ENCODE assay signal across 1 cellular context in genomic region chr5:172788771-172789686, GRCh38.
TF ChIP-seq lines count a peak whose summit lies in the region.

No MANE protein-coding gene starts in this region.

TF ChIP-seq in HepG2, 621 proteins besides CTCF, POLR2A, EP300 and RAD21 (continued from another document and continues in another):
- TF ChIP-seq ZNF770 (CRISPR knock-in tag; IDR thresholded peaks at IDR 0.05) (0 out of 2 replicates have a peak, but pooled peaks have one; percentile 3), ZNF570 (CRISPR knock-in tag; IDR thresholded peaks at IDR 0.05; ENCODE audit: borderline replicate concordance) (no peak), EZH2 (conservative IDR thresholded peaks at IDR 0.05; ENCODE audit: low read depth, low read length) (no peak), MIER2 (CRISPR knock-in tag; IDR thresholded peaks at IDR 0.05) (no peak), ZBTB34 (CRISPR knock-in tag; IDR thresholded peaks at IDR 0.05) (no peak), ZNF512 (CRISPR knock-in tag; IDR thresholded peaks at IDR 0.05) (no peak), ZSCAN22 (CRISPR knock-in tag; IDR thresholded peaks at IDR 0.05) (no peak), ZBTB3 (CRISPR knock-in tag; IDR thresholded peaks at IDR 0.05; ENCODE audit: borderline replicate concordance, low read depth) (no peak), ZNF44 (CRISPR knock-in tag; IDR thresholded peaks at IDR 0.05) (no peak), ETV5 (CRISPR knock-in tag; IDR thresholded peaks at IDR 0.05; ENCODE audit: borderline replicate concordance) (peak; percentile 36; the same call in 1 of the 2 replicates), HOXA7 (CRISPR knock-in tag; IDR thresholded peaks at IDR 0.05) (no peak), ATF5 (CRISPR knock-in tag; IDR thresholded peaks at IDR 0.05; ENCODE audit: low read depth) (no peak), KLF9 (CRISPR knock-in tag; IDR thresholded peaks at IDR 0.05; ENCODE audit: low read depth) (no peak), ZNF674 (CRISPR knock-in tag; IDR thresholded peaks at IDR 0.05; ENCODE audit: low read depth) (no peak), TAF1 (CRISPR knock-in tag; IDR thresholded peaks at IDR 0.05) (peak; percentile 24; the same call in 1 of the 2 replicates), ZNF17 (CRISPR knock-in tag; IDR thresholded peaks at IDR 0.05) (no peak), PHF8 (CRISPR knock-in tag; IDR thresholded peaks at IDR 0.05) (peak; percentile 31), FOXA3 (CRISPR knock-in tag; IDR thresholded peaks at IDR 0.05) (peak; percentile 5; the same call in 1 of the 2 replicates), ZNF577 (CRISPR knock-in tag; IDR thresholded peaks at IDR 0.05; ENCODE audit: borderline replicate concordance, low read depth) (no peak), ZNF431 (CRISPR knock-in tag; IDR thresholded peaks at IDR 0.05; ENCODE audit: borderline replicate concordance, low read depth) (peak; percentile 78; the same call in 1 of the 2 replicates), TSC22D2 (CRISPR knock-in tag; IDR thresholded peaks at IDR 0.05; ENCODE audit: borderline replicate concordance) (no peak), ZNF432 (CRISPR knock-in tag; IDR thresholded peaks at IDR 0.05; ENCODE audit: borderline replicate concordance) (no peak), TBX3 (IDR thresholded peaks at IDR 0.05; ENCODE audit: borderline replicate concordance) (0 out of 2 replicates have a peak, but pooled peaks have one; percentile 6), ZNF576 (CRISPR knock-in tag; IDR thresholded peaks at IDR 0.05) (no peak), MED1 (CRISPR knock-in tag; IDR thresholded peaks at IDR 0.05) (peak; percentile 59), TBX2 (CRISPR knock-in tag; IDR thresholded peaks at IDR 0.05; ENCODE audit: borderline replicate concordance) (peak; percentile 30; the same call in 1 of the 2 replicates), ZNF337 (CRISPR knock-in tag; IDR thresholded peaks at IDR 0.05; ENCODE audit: borderline replicate concordance, low read depth) (no peak), ZNF33B (CRISPR knock-in tag; IDR thresholded peaks at IDR 0.05) (no peak), THAP7 (CRISPR knock-in tag; IDR thresholded peaks at IDR 0.05) (no peak), ZFP82 (CRISPR knock-in tag; IDR thresholded peaks at IDR 0.05; ENCODE audit: borderline replicate concordance) (no peak), ZNF18 (CRISPR knock-in tag; IDR thresholded peaks at IDR 0.05; ENCODE audit: insufficient replicate concordance) (peak; percentile 64), GATA4 (IDR thresholded peaks at IDR 0.05; ENCODE audit: borderline replicate concordance, low read depth) (no peak), JDP2 (CRISPR knock-in tag; IDR thresholded peaks at IDR 0.05; ENCODE audit: borderline replicate concordance) (no peak), ZNF646 (CRISPR knock-in tag; IDR thresholded peaks at IDR 0.05) (peak; percentile 56; the same call in 1 of the 2 replicates), ZMYM3 (CRISPR knock-in tag; IDR thresholded peaks at IDR 0.05) (peak; percentile 94), ZIK1 (CRISPR knock-in tag; IDR thresholded peaks at IDR 0.05; ENCODE audit: borderline replicate concordance, low read depth) (no peak), ZKSCAN5 (CRISPR knock-in tag; IDR thresholded peaks at IDR 0.05) (no peak), ZNF616 (CRISPR knock-in tag; IDR thresholded peaks at IDR 0.05; ENCODE audit: low read depth) (no peak), RARG (CRISPR knock-in tag; IDR thresholded peaks at IDR 0.05; ENCODE audit: low read depth) (no peak), KLF16 (CRISPR knock-in tag; IDR thresholded peaks at IDR 0.05) (0 out of 4 replicates have a peak, but pooled peaks of 1 of the 2 experiments have one; percentile 42), SP140L (CRISPR knock-in tag; IDR thresholded peaks at IDR 0.05; ENCODE audit: borderline replicate concordance) (no peak), RBAK (CRISPR knock-in tag; IDR thresholded peaks at IDR 0.05) (no peak), DBP (CRISPR knock-in tag; IDR thresholded peaks at IDR 0.05; ENCODE audit: not compliant biosample characterization) (no peak), SMARCE1 (IDR thresholded peaks at IDR 0.05; ENCODE audit: borderline replicate concordance) (no peak), ZNF503 (CRISPR knock-in tag; IDR thresholded peaks at IDR 0.05) (no peak), RXRB (CRISPR knock-in tag; IDR thresholded peaks at IDR 0.05; ENCODE audit: borderline replicate concordance) (peak; percentile 69; the same call in 1 of the 2 replicates), ZNF737 (CRISPR knock-in tag; IDR thresholded peaks at IDR 0.05; ENCODE audit: borderline replicate concordance) (no peak), ZNF580 (CRISPR knock-in tag; IDR thresholded peaks at IDR 0.05; ENCODE audit: borderline replicate concordance, low read depth) (no peak), CBX1 (IDR thresholded peaks at IDR 0.05; ENCODE audit: low read depth) (no peak), ZNF143 (CRISPR knock-in tag; IDR thresholded peaks at IDR 0.05) (no peak)
